ENCODE assay signal across 22 cellular contexts in the genomic region with DNA sequence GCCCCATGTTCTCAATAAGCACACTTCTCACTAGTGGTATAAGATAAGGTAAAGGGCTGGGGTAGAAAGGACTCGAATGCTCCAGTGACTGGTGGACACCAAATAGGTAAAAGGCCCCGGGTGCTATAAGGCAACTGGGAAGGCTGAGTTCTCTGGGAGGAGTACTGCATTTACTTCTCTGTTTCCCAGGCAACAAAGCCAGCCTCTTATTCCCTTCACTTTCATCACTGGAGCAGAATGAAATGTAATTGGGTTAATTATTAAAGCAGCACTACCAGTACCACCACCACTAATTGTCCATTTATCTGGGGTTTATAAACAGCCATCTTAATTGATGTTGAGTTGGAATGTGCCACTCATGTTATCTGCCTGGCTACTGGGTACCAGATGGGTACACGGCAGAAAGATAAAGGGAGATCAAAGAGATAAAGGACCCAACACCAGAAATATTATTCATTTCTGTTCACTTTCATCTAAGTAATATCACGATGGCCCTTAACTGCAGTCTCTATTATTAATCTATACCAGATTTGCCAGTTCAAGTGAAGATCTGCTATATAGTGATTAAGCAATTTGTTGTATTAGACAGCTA.
DNase-seq lines count a peak whose midpoint lies in the region; ATAC-seq, FAIRE-seq and TF ChIP-seq lines count a peak whose summit lies in the region.
"Had no signal": no experiment of that assay in that cellular context is flagged by ENCODE, and none has a peak within 500 bp of the region (broad histone marks: within the 10 kb centered on the region; RNA-seq: fewer than 3 reads in every experiment).

No MANE protein-coding gene starts in this region.

- no peaks in the 10 kb centered on the region for H3K36me3 ChIP-seq in pancreas
- H3K36me3 ChIP-seq: BE2C had no signal

- peak; percentile 13 for DNase-seq in DMS 273 (lab: John Stamatoyannopoulos, UW; ENCODE audit: unreplicated experiment)
- DNase-seq in DMS 273 treated with DMSO at 0.1 percent for 48 hours (lab: John Stamatoyannopoulos, UW) = no peak
- peak; percentile 56 for DNase-seq in NCI-H1436 (lab: John Stamatoyannopoulos, UW)
- peak in 2 of 61 donors; percentile 8 to 33 for DNase-seq in caudate nucleus (lab: John Stamatoyannopoulos, UW)
- no peak for DNase-seq in pancreas
- DNase-seq in GM03348 (ENCODE audit: low spot score) = no peak
- no peak for DNase-seq in DMS79 treated with DMSO at 0.1 percent for 48 hours (lab: John Stamatoyannopoulos, UW)
- DNase-seq in NCI-H345 (lab: John Stamatoyannopoulos, UW) = no peak
- DNase-seq: BE2C; CD4-positive, alpha-beta T cell; GDM1; GOT3; KBM-7; MV-4-11; NCI-H187; NCI-H2171; NCI-H510A; NK-92 treated with Interleukin-12 subunit alpha and Interleukin-12 subunit beta, amount 100 ng/mL, for 24 hours; SHP77 treated with DMSO at 0.1 percent for 48 hours had no signal

- H3K9me3 ChIP-seq in pancreas = no peaks in the 10 kb centered on the region
- H3K9me3 ChIP-seq: BE2C had no signal

- TF ChIP-seq CTCF in pancreas (IDR thresholded peaks at IDR 0.05) = no peak

- WGBS in pancreas, 2 donors = 45 to 49% methylated on average over 4 of the region's 4 CpGs

- ATAC-seq in pancreas = peak in 3 of 4 donors; percentile 44 to 81 (median 75)

- H3K4me3 ChIP-seq in pancreas = no peak overlapping the region

- no peak for FAIRE-seq in pancreas (lab: Jason Lieb, UNC)
- FAIRE-seq: GM12891, GM18507 had no signal

- H3K27ac ChIP-seq in caudate nucleus (ENCODE audit: low read depth, low read length) (peak overlapping the region; percentile 19), pancreas (no peak overlapping the region)
- H3K27ac ChIP-seq: 22Rv1 had no signal

- no peaks in the 10 kb centered on the region for H3K27me3 ChIP-seq in pancreas
- H3K27me3 ChIP-seq: BE2C had no signal

- intact Hi-C loops in pancreas (cut with DNase I) = loop anchor here in 1 of 3 donors (5.0 kb wide), 1 partner anchor 131 kb away; the partner anchor contains the start of genes ATG13 and HARBI1

- no peaks in the 10 kb centered on the region for H3K4me1 ChIP-seq in pancreas
- H3K4me1 ChIP-seq: BE2C had no signal

Comparison
In these comparisons a context has a peak if more than half of its experiments do, and no peak if none do; other contexts are left out.
1. DNase-seq: peak in DMS 273 (single experiment) and NCI-H1436 (single experiment); none in DMS 273 treated with DMSO at 0.1 percent for 48 hours (single experiment), pancreas (0 of 6), GM03348 (single experiment), DMS79 treated with DMSO at 0.1 percent for 48 hours (single experiment) and NCI-H345 (single experiment).